In the genomic region with DNA sequence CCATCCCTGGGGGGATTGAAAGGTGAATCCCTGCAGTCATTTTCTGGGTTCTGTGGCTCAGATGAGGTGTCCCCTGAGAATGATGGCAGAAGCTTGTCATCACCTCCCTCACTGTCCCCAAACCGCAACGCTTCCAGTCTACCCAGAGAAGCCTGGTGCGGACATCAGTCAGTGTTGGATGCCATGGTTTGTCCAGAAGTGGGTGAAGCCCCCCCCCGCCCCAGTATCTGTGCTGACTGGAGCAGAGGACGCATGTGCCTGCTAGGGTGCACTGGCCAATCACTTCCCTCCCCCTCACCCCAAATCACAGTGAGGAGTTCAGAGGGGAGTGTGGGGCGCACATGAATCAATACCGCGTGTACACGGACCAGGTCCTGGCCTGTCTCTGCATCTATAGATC, we compare ENCODE assay signal across 22 cellular contexts.
"Had no signal": no experiment of that assay in that cellular context is flagged by ENCODE, and none has a peak within 500 bp of the region (broad histone marks: within the 10 kb centered on the region; RNA-seq: fewer than 3 reads in every experiment).

No MANE protein-coding gene starts in this region.

- H3K27ac Mint-ChIP-seq: immature natural killer cell; memory B cell; natural killer cell; stimulated activated memory B cell treated with anti-CD40 and anti-IgM and Interleukin-4, amounts not matched to agents 10 μg/mL and 1 μg/mL and 100 μg/mL, for 72 hours; stimulated activated naive CD8-positive, alpha-beta T cell treated with anti-CD3 and anti-CD28 coated beads, Interleukin-15, Interleukin-2, amounts not matched to agents 100 ng/mL and 50 ng/mL, for 24 hours had no signal

- H3K27ac ChIP-seq: dorsolateral prefrontal cortex, lower lobe of right lung, neutrophil, psoas muscle, skin epidermis, suprapubic skin, thyroid gland, vagina had no signal

- H3K9me3 ChIP-seq: lower lobe of right lung, neutrophil, spleen, suprapubic skin, thyroid gland, vagina had no signal

- H3K4me3 Mint-ChIP-seq: immature natural killer cell; memory B cell; natural killer cell; stimulated activated memory B cell treated with anti-CD40 and anti-IgM and Interleukin-4, amounts not matched to agents 10 μg/mL and 1 μg/mL and 100 μg/mL, for 72 hours; stimulated activated naive CD8-positive, alpha-beta T cell treated with anti-CD3 and anti-CD28 coated beads, Interleukin-15, Interleukin-2, amounts not matched to agents 100 ng/mL and 50 ng/mL, for 24 hours had no signal

- ATAC-seq: left colon; left ventricle myocardium superior; lower lobe of right lung; natural killer cell; psoas muscle; right cardiac atrium; stimulated activated memory B cell treated with anti-CD40 and anti-IgM and Interleukin-4, amounts not matched to agents 10 μg/mL and 1 μg/mL and 100 μg/mL, for 72 hours had no signal

- DNase-seq: dorsolateral prefrontal cortex; effector CD4-positive, alpha-beta T cell; immature natural killer cell; islet precursor cell; kidney glomerular epithelial cell; left colon; left ventricle myocardium superior; lower lobe of right lung; natural killer cell; psoas muscle; right cardiac atrium; spleen; stimulated activated CD4-positive, alpha-beta T cell treated with anti-CD3 and anti-CD28 coated beads, Interleukin-4, amount 100 ng/mL, for 4 hours; thyroid gland; trophoblast cell had no signal

- H3K9me3 Mint-ChIP-seq: immature natural killer cell; natural killer cell; stimulated activated naive CD8-positive, alpha-beta T cell treated with anti-CD3 and anti-CD28 coated beads, Interleukin-15, Interleukin-2, amounts not matched to agents 100 ng/mL and 50 ng/mL, for 24 hours had no signal

- H3K4me3 ChIP-seq: dorsolateral prefrontal cortex, lower lobe of right lung, psoas muscle, skin epidermis, spleen, suprapubic skin, thyroid gland, vagina had no signal

- H3K27me3 ChIP-seq: thyroid gland, vagina had no signal

- H3K36me3 ChIP-seq: lower lobe of right lung, neutrophil, spleen, suprapubic skin, thyroid gland, vagina had no signal

- H3K4me1 Mint-ChIP-seq: immature natural killer cell; memory B cell; natural killer cell; stimulated activated memory B cell treated with anti-CD40 and anti-IgM and Interleukin-4, amounts not matched to agents 10 μg/mL and 1 μg/mL and 100 μg/mL, for 72 hours had no signal

- H3K36me3 Mint-ChIP-seq: immature natural killer cell; memory B cell; natural killer cell; stimulated activated memory B cell treated with anti-CD40 and anti-IgM and Interleukin-4, amounts not matched to agents 10 μg/mL and 1 μg/mL and 100 μg/mL, for 72 hours had no signal
